In genomic region chr10:95209509-95210127, GRCh38 we compare ENCODE assay signal across 27 cellular contexts. TPM values are rescaled to one million over a fixed set of nuclear protein-coding genes. Genes with fewer than 3 reads are reported as not detected.
"Had no signal": no experiment of that assay in that cellular context is flagged by ENCODE, and none has a peak within 500 bp of the region (broad histone marks: within the 10 kb centered on the region; RNA-seq: fewer than 3 reads in every experiment).

No MANE protein-coding gene starts in this region.

- H3K27ac ChIP-seq: cardiac muscle cell, epithelial cell of prostate, left lung, prostate gland, right atrium auricular region, tibial nerve had no signal

- FAIRE-seq: urothelium cell line had no signal

- H3K27me3 ChIP-seq: cardiac muscle cell, left lung, right atrium auricular region, tibial nerve had no signal

- H3K9me3 ChIP-seq: left lung, prostate gland, right atrium auricular region, tibial nerve had no signal

- H3K4me3 ChIP-seq: cardiac muscle cell, left lung, prostate gland, right atrium auricular region, tibial nerve had no signal

- DNase-seq: activated B cell treated with CpG ODN at 0.5 μM for 24 hours; activated CD4-positive, alpha-beta memory T cell treated with anti-CD3 and anti-CD28 coated beads, Interleukin-2, amount 10 ng/mL, durations not matched to agents 7 days and 5 days; activated CD4-positive, alpha-beta T cell treated with anti-CD3 and anti-CD28 coated beads for 4 hours; activated CD8-positive, alpha-beta memory T cell treated with anti-CD3 and anti-CD28 coated beads, Interleukin-2, amount 10 ng/mL, durations not matched to agents 7 days and 5 days; activated naive CD4-positive, alpha-beta T cell treated with Interleukin-2 at 50 U/mL for 16 hours; activated naive CD8-positive, alpha-beta T cell treated with anti-CD3 and anti-CD28 coated beads, Interleukin-2, amount 10 ng/mL, durations not matched to agents 7 days and 5 days; amygdala; dermis blood vessel endothelial cell; effector memory CD4-positive, alpha-beta T cell; foreskin melanocyte; hypothalamus; left lung; nephron progenitor cell had no signal

- H3K36me3 ChIP-seq: cardiac muscle cell, left lung, prostate gland, right atrium auricular region, tibial nerve had no signal

- H3K4me1 ChIP-seq: left lung, prostate gland, right atrium auricular region, tibial nerve had no signal

- ATAC-seq: activated CD8-positive, alpha-beta memory T cell treated with anti-CD3 and anti-CD28 coated beads, Interleukin-2, amount 10 ng/mL, durations not matched to agents 7 days and 5 days; left lung had no signal

RNA-seq across cellular contexts. Expression of gene ACSM6, which starts 15.6 kb away (rescaled TPM):
- total RNA-seq: activated B cell treated with CpG ODN at 0.5 μM for 24 hours; activated CD4-positive, alpha-beta memory T cell treated with anti-CD3 and anti-CD28 coated beads, Interleukin-2, amount 10 ng/mL, durations not matched to agents 7 days and 5 days; activated CD8-positive, alpha-beta memory T cell treated with anti-CD3 and anti-CD28 coated beads, Interleukin-2, amount 10 ng/mL, durations not matched to agents 7 days and 5 days; activated naive CD8-positive, alpha-beta T cell treated with anti-CD3 and anti-CD28 coated beads, Interleukin-2, amount 10 ng/mL, durations not matched to agents 7 days and 5 days; activated T-helper 2 cell treated with anti-CD3 and anti-CD28 coated beads, Interferon-gamma antibody, Interleukin-2, Interleukin-4, amounts not matched to agents 10 μg/mL and 5 μg/mL and 100 μg/mL, durations not matched to agents 14 hours and 24 hours and 36 hours; cardiac muscle cell; chondrocyte; dermis blood vessel endothelial cell; kidney epithelial cell; left lung; lung microvascular endothelial cell; myocyte; osteoblast; prostate gland; right atrium auricular region; skeletal muscle tissue; T-helper 2 cell treated with Interferon-gamma antibody and Interleukin-4, amounts not matched to agents 100 ng/mL and 5 ng/mL, for 36 hours; tibial nerve had no signal
